Comparison of ENCODE assay signal across 9 cellular contexts in genomic region chr10:125720002-125720382, GRCh38. TPM values are rescaled to one million over a fixed set of nuclear protein-coding genes. Genes with fewer than 3 reads are reported as not detected.
DNase-seq lines count a peak whose midpoint lies in the region; ATAC-seq and TF ChIP-seq lines count a peak whose summit lies in the region.
"Had no signal": no experiment of that assay in that cellular context is flagged by ENCODE, and none has a peak within 500 bp of the region (broad histone marks: within the 10 kb centered on the region; RNA-seq: fewer than 3 reads in every experiment).

No MANE protein-coding gene starts in this region.

- no peaks in the 10 kb centered on the region for H3K9me3 ChIP-seq in aorta (ENCODE audit: control insufficient read depth, low read length)

- intact Hi-C loops in aorta (cut with DNase I): loop anchor here (5.0 to 10.0 kb wide), 2 partner anchors 102 to 105 kb away; partner anchors contain the start of genes BCCIP (in 2 of the 2) and UROS (in 2 of the 2)

- ATAC-seq in memory B cell (ENCODE audit: low read depth) (no peak), aorta (ENCODE audit: low FRiP score) (no peak), HG03196 (IDR thresholded peaks at IDR 0.05; ENCODE audit: unreplicated experiment) (no peak), GM21390 (IDR thresholded peaks at IDR 0.05; ENCODE audit: unreplicated experiment) (no peak)

- H3K4me1 Mint-ChIP-seq in memory B cell: peaks cover 7% of the 10 kb centered on the region

- WGBS in aorta, 2 donors: 0 to 1% methylated on average over 15 of the region's 15 CpGs

- DNase-seq in AG09309 (ENCODE audit: low read depth) (no peak), HFF-Myc (ENCODE audit: extremely low read depth, low read depth) (no peak), brain microvascular endothelial cell (no peak), memory B cell (ENCODE audit: low spot score in 2 of 2) (no peak), aorta (no peak), epidermal melanocyte (ENCODE audit: insufficient read length, low spot score) (no peak)

- H3K36me3 Mint-ChIP-seq in memory B cell: peaks cover 16% of the 10 kb centered on the region

- H3K27me3 ChIP-seq in brain microvascular endothelial cell (replicated peaks) (no peaks in the 10 kb centered on the region), aorta (ENCODE audit: control insufficient read depth in 1 of 2, insufficient read depth in 2 of 2, low read length in 1 of 2) (no peaks in the 10 kb centered on the region)

- H3K36me3 ChIP-seq in brain microvascular endothelial cell (replicated peaks) (peaks cover 16% of the 10 kb centered on the region), aorta (ENCODE audit: control insufficient read depth in 1 of 2, insufficient read depth in 2 of 2, low read length in 1 of 2) (peaks cover 2 to 3% of the 10 kb centered on the region in 2 donors)

- H3K27me3 Mint-ChIP-seq in memory B cell: no peaks in the 10 kb centered on the region

- H3K27ac Mint-ChIP-seq in memory B cell: peak overlapping the region; percentile 85

- TF ChIP-seq CTCF in AG09309 (IDR thresholded peaks at IDR 0.05; ENCODE audit: control insufficient read depth, insufficient read depth, low read depth, low read length, missing control alignments): no peak
- no peak for TF ChIP-seq CTCF in HFF-Myc (IDR thresholded peaks at IDR 0.05; ENCODE audit: low read depth, low read length, missing control alignments)
- TF ChIP-seq CTCF in brain microvascular endothelial cell (IDR thresholded peaks at IDR 0.05; ENCODE audit: low read depth, low read length, missing control alignments): no peak

- H3K4me3 ChIP-seq in AG09309 (ENCODE audit: control insufficient read depth, low read depth, low read length) (peak overlapping the region; percentile 97), HFF-Myc (replicated peaks; ENCODE audit: low read depth, low read length) (peak overlapping the region; percentile 100), brain microvascular endothelial cell (ENCODE audit: low read depth, low read length) (peak overlapping the region; percentile 94), aorta (ENCODE audit: low read length in 2 of 2) (peak overlapping the region; percentile 88 to 96)

- H3K4me1 ChIP-seq in aorta (ENCODE audit: control insufficient read depth in 1 of 2, insufficient read depth in 2 of 2, low read length in 2 of 2): no peaks in the 10 kb centered on the region

- in situ Hi-C loops in brain microvascular endothelial cell (cut with HindIII; ENCODE audit: low pct_ligation_motif_present, low sequenced_read_pairs): no loop called here

- H3K4me3 Mint-ChIP-seq in memory B cell: peak overlapping the region; percentile 98

- H3K27ac ChIP-seq in brain microvascular endothelial cell (peak overlapping the region; percentile 78), aorta (ENCODE audit: low read depth in 1 of 2, low read length in 2 of 2) (peak overlapping the region; percentile 49 to 50)

- H3K9me3 Mint-ChIP-seq in memory B cell: peaks cover 2% of the 10 kb centered on the region

RNA-seq across cellular contexts. Expression of gene EDRF1, which starts 0.5 kb away (rescaled TPM):
- total RNA-seq in aorta: 10 to 100 TPM; 22.3 to 27.8 TPM
- polyA plus RNA-seq in aorta: 10 to 100 TPM in 1 of 2 donors, 1 to 10 TPM in 1; 7.5 to 23.6 TPM

RNA-seq across cellular contexts. Expression of gene TEX36, which starts 37.0 kb away (rescaled TPM):
- total RNA-seq in aorta: not detected
- not detected for polyA plus RNA-seq in aorta
- total RNA-seq: pulmonary artery endothelial cell had no signal

RNA-seq across cellular contexts. Expression of gene MMP21, which starts 55.6 kb away (rescaled TPM):
- total RNA-seq in aorta: under 1 TPM; 0.16 to 0.33 TPM
- polyA plus RNA-seq in aorta: not detected
